ENCODE assay signal across 6 cellular contexts in genomic region chr16:6570520-6570919, GRCh38.
"Had no signal": no experiment of that assay in that cellular context is flagged by ENCODE, and none has a peak within 500 bp of the region (broad histone marks: within the 10 kb centered on the region; RNA-seq: fewer than 3 reads in every experiment).

No MANE protein-coding gene starts in this region.

- DNase-seq: GM23248, GOT3, HCEC 1CT, HFFc6 had no signal

- H3K4me3 ChIP-seq: GM23248, GM23338, HAP-1 had no signal

- H2AFZ ChIP-seq: GM23248, GM23338 had no signal

- H3K27ac ChIP-seq: GM23248 had no signal

- H3K4me2 ChIP-seq: GM23338 had no signal

- H3K4me1 ChIP-seq: HAP-1 had no signal

- H3K36me3 ChIP-seq: HAP-1 had no signal

- H3K9me3 ChIP-seq: HAP-1 had no signal
